ENCODE assay signal across 26 cellular contexts in genomic region chr11:115364892-115365291, GRCh38.
"Had no signal": no experiment of that assay in that cellular context is flagged by ENCODE, and none has a peak within 500 bp of the region (broad histone marks: within the 10 kb centered on the region; RNA-seq: fewer than 3 reads in every experiment).

No MANE protein-coding gene starts in this region.

- H3K4me2 ChIP-seq: smooth muscle cell had no signal

- H3K27me3 ChIP-seq: breast epithelium, heart right ventricle, sigmoid colon, suprapubic skin, tibial artery, upper lobe of right lung had no signal

- H3K4me3 ChIP-seq: breast epithelium, heart right ventricle, lung, sigmoid colon, smooth muscle cell, suprapubic skin, tibial artery, upper lobe of right lung had no signal

- H3K9me3 ChIP-seq: breast epithelium, heart right ventricle, sigmoid colon, suprapubic skin, tibial artery, upper lobe of right lung had no signal

- ATAC-seq: activated T-cell treated with anti-CD3 and anti-CD28 coated beads, Interleukin-2, amount 50 U/mL, for 4 hours; activated T-helper 17 cell treated with anti-CD3 and anti-CD28 coated beads, Interleukin-2, amount 50 U/mL, for 72 hours; esophagus mucosa; left lobe of liver; stimulated activated naive B cell treated with anti-CD40 and anti-IgM and Interleukin-4, amounts not matched to agents 10 μg/mL and 1 μg/mL and 100 μg/mL, for 72 hours; T-helper 17 cell; upper lobe of right lung had no signal

- H3K27ac ChIP-seq: breast epithelium, sigmoid colon, suprapubic skin, tibial artery, upper lobe of right lung had no signal

- H3K4me1 ChIP-seq: breast epithelium, sigmoid colon, suprapubic skin, tibial artery, upper lobe of right lung had no signal

- DNase-seq: activated CD4-positive, alpha-beta memory T cell treated with anti-CD3 and anti-CD28 coated beads, Interleukin-2, amount 10 ng/mL, durations not matched to agents 7 days and 5 days; activated CD4-positive, alpha-beta T cell treated with anti-CD3 and anti-CD28 coated beads for 1 hour; activated CD4-positive, alpha-beta T cell treated with anti-CD3 and anti-CD28 coated beads, Interleukin-2, amount 10 ng/mL, durations not matched to agents 7 days and 5 days; activated CD8-positive, alpha-beta memory T cell treated with anti-CD3 and anti-CD28 coated beads, Interleukin-2, amount 50 U/mL, for 48 hours; activated gamma-delta T cell treated with Interleukin-2 at 50 U/mL for 16 hours; activated naive CD4-positive, alpha-beta T cell treated with anti-CD3 and anti-CD28 coated beads, Interleukin-2, amount 50 U/mL, for 16 hours; activated T-cell treated with anti-CD3 and anti-CD28 coated beads, Interleukin-2, amount 50 U/mL, for 4 hours; amygdala; endodermal cell; foreskin fibroblast; heart right ventricle; retina; sigmoid colon; stimulated activated CD4-positive, alpha-beta T cell treated with anti-CD3 and anti-CD28 coated beads, Interleukin-2, amount 100 ng/mL, for 24 hours; stimulated activated naive B cell treated with anti-CD40 and anti-IgM and Interleukin-4, amounts not matched to agents 10 μg/mL and 1 μg/mL and 100 μg/mL, for 72 hours; T-helper 17 cell; T1000; tibial artery; upper lobe of right lung had no signal

- H3K36me3 ChIP-seq: breast epithelium, heart right ventricle, sigmoid colon, suprapubic skin, tibial artery, upper lobe of right lung had no signal
